ENCODE assay signal across 11 cellular contexts in genomic region chr17:43536236-43537088, GRCh38. TPM values are rescaled to one million over a fixed set of nuclear protein-coding genes. Genes with fewer than 3 reads are reported as not detected.
DNase-seq lines count a peak whose midpoint lies in the region; ATAC-seq and TF ChIP-seq lines count a peak whose summit lies in the region.
"Had no signal": no experiment of that assay in that cellular context is flagged by ENCODE, and none has a peak within 500 bp of the region (broad histone marks: within the 10 kb centered on the region; RNA-seq: fewer than 3 reads in every experiment).

No MANE protein-coding gene starts in this region.

- H3K4me3 ChIP-seq in HUES64 (ENCODE audit: low read length) (no peak overlapping the region), astrocyte of the spinal cord (ENCODE audit: low read depth, low read length) (no peak overlapping the region), body of pancreas (no peak overlapping the region), mucosa of descending colon (no peak overlapping the region)
- H3K4me3 ChIP-seq: upper lobe of left lung had no signal

- WGBS in HUES64, result 61% methylated on average over 7 of the region's 7 CpGs
- 76 to 82% methylated on average over 7 of the region's 7 CpGs for WGBS in body of pancreas, 2 donors

- peaks cover 18% of the 10 kb centered on the region for H3K36me3 ChIP-seq in HUES64 (ENCODE audit: insufficient read depth, low read length)
- H3K36me3 ChIP-seq in body of pancreas (replicated peaks in 1 of 2; ENCODE audit: insufficient read depth in 1 of 2, low read depth in 2 of 2), result no peaks in the 10 kb centered on the region
- H3K36me3 ChIP-seq in mucosa of descending colon (ENCODE audit: low read depth), result no peaks in the 10 kb centered on the region
- H3K36me3 ChIP-seq: upper lobe of left lung had no signal

- H3K9ac ChIP-seq in HUES64 (ENCODE audit: low read depth, low read length), result no peak overlapping the region

- H3K27me3 ChIP-seq in HUES64 (ENCODE audit: insufficient read depth, low read length), result no peaks in the 10 kb centered on the region
- H3K27me3 ChIP-seq in body of pancreas, result no peaks in the 10 kb centered on the region
- H3K27me3 ChIP-seq: upper lobe of left lung had no signal

- no peak for TF ChIP-seq CTCF in astrocyte of the spinal cord (IDR thresholded peaks at IDR 0.05; ENCODE audit: low read depth, low read length)
- TF ChIP-seq CTCF in body of pancreas (IDR thresholded peaks at IDR 0.05), result no peak
- TF ChIP-seq CTCF in mucosa of descending colon (IDR thresholded peaks at IDR 0.05), result no peak

- no peaks in the 10 kb centered on the region for H3K9me3 ChIP-seq in HUES64 (ENCODE audit: insufficient read depth, low read depth, low read length)
- no peaks in the 10 kb centered on the region for H3K9me3 ChIP-seq in body of pancreas
- H3K9me3 ChIP-seq in mucosa of descending colon, result no peaks in the 10 kb centered on the region
- H3K9me3 ChIP-seq: upper lobe of left lung had no signal

- ATAC-seq in body of pancreas (no peak), mucosa of descending colon (no peak), HG03135 (IDR thresholded peaks at IDR 0.05; ENCODE audit: unreplicated experiment) (no peak)

- H3K4me1 ChIP-seq in HUES64 (ENCODE audit: insufficient read depth, low read length) (peaks cover 36% of the 10 kb centered on the region), body of pancreas (peaks cover 7% of the 10 kb centered on the region), mucosa of descending colon (ENCODE audit: low read depth) (peaks cover 8% of the 10 kb centered on the region)
- H3K4me1 ChIP-seq: upper lobe of left lung had no signal

- DNase-seq in DMS153 (lab: John Stamatoyannopoulos, UW) (peak; percentile 73), astrocyte of the spinal cord (ENCODE audit: low read depth, low spot score) (peak; percentile 70), myocyte (ENCODE audit: low read depth) (peak; percentile 51), body of pancreas (no peak), cerebellar nuclear complex (lab: John Stamatoyannopoulos, UW) (no peak), mucosa of descending colon (no peak)
- DNase-seq: activated gamma-delta T cell treated with Interleukin-2 at 50 U/mL for 16 hours, NCI-H1694 treated with DMSO at 0.1 percent for 48 hours, upper lobe of left lung had no signal

- in situ Hi-C loops in astrocyte of the spinal cord (cut with HindIII; ENCODE audit: low sequenced_read_pairs), result no loop called here

- peak overlapping the region; percentile 51 for H3K27ac ChIP-seq in HUES64 (ENCODE audit: low read depth, low read length)
- H3K27ac ChIP-seq in body of pancreas, result no peak overlapping the region
- H3K27ac ChIP-seq: upper lobe of left lung had no signal

- intact Hi-C loops in body of pancreas (cut with DNase I), result no loop called here
- intact Hi-C loops in mucosa of descending colon (cut with DNase I, micrococcal nuclease), result no loop called here

- TF ChIP-seq POLR2A in body of pancreas (IDR thresholded peaks at IDR 0.05), result no peak

RNA-seq across cellular contexts. Expression of gene ETV4, which starts 9.7 kb away (rescaled TPM):
- polyA plus RNA-seq in HUES64 (2013, experiment 1 of 2), result 86.7 TPM
- polyA plus RNA-seq in HUES64 (2013, experiment 2 of 2), result 87.0 TPM
- total RNA-seq in myocyte, result 3.0 and 7.9 TPM in 2 replicates
- polyA plus RNA-seq in myocyte (2012), result 2.8 TPM
- 10 to 100 TPM in 1 of 2 donors, 1 to 10 TPM in 1; 6.2 to 28.7 TPM for total RNA-seq in body of pancreas
- under 1 TPM; 0.67 to 0.72 (median 0.70) TPM for total RNA-seq in mucosa of descending colon

RNA-seq across cellular contexts. Expression of gene DHX8, which starts 52.7 kb away (rescaled TPM):
- 25.6 TPM for polyA plus RNA-seq in HUES64 (2013, experiment 1 of 2)
- polyA plus RNA-seq in HUES64 (2013, experiment 2 of 2), result 25.8 TPM
- total RNA-seq in myocyte (33.3 and 39.3 TPM in 2 replicates), body of pancreas (10 to 100 TPM; 12.2 to 19.4 TPM), mucosa of descending colon (10 to 100 TPM; 41.0 to 54.7 (median 46.9) TPM)
- 30.5 TPM for polyA plus RNA-seq in myocyte (2012)

Comparison
In these comparisons a context has a peak if more than half of its experiments do, and no peak if none do; other contexts are left out.
1. DNase-seq: peak in DMS153 (single experiment), astrocyte of the spinal cord (single experiment) and myocyte (single experiment); none in body of pancreas (0 of 4), cerebellar nuclear complex (0 of 2) and mucosa of descending colon (0 of 3).